In the genomic region with DNA sequence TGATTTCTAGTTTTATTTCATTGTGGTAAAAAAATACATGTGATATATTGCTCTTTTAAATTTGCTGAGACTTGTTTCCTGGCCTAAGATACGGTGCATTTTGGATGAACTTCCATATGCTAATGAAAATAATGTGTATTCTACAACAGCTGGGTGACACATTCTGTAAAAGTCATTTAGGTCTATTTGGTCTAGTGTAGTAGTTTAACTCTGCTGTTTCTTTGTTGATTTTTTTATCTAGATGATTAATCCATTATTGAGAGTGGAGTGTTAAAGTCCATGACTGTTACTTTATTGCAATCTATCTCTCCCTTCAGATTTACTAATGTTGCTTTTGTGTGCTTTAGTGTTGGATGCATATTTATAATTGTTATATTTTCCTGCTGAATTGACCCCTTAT, we compare ENCODE assay signal across 2 cellular contexts.
TF ChIP-seq lines count a peak whose summit lies in the region.

No MANE protein-coding gene starts in this region.

TF ChIP-seq in GM23338, 12 proteins besides CTCF, POLR2A, EP300 and RAD21 (continued from another document):
- TF ChIP-seq, protein P1, sequence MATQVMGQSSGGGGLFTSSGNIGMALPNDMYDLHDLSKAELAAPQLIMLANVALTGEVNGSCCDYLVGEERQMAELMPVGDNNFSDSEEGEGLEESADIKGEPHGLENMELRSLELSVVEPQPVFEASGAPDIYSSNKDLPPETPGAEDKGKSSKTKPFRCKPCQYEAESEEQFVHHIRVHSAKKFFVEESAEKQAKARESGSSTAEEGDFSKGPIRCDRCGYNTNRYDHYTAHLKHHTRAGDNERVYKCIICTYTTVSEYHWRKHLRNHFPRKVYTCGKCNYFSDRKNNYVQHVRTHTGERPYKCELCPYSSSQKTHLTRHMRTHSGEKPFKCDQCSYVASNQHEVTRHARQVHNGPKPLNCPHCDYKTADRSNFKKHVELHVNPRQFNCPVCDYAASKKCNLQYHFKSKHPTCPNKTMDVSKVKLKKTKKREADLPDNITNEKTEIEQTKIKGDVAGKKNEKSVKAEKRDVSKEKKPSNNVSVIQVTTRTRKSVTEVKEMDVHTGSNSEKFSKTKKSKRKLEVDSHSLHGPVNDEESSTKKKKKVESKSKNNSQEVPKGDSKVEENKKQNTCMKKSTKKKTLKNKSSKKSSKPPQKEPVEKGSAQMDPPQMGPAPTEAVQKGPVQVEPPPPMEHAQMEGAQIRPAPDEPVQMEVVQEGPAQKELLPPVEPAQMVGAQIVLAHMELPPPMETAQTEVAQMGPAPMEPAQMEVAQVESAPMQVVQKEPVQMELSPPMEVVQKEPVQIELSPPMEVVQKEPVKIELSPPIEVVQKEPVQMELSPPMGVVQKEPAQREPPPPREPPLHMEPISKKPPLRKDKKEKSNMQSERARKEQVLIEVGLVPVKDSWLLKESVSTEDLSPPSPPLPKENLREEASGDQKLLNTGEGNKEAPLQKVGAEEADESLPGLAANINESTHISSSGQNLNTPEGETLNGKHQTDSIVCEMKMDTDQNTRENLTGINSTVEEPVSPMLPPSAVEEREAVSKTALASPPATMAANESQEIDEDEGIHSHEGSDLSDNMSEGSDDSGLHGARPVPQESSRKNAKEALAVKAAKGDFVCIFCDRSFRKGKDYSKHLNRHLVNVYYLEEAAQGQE (IDR thresholded peaks at IDR 0.05; ENCODE audit: unreplicated experiment) = no peak
- TF ChIP-seq STAT1 (IDR thresholded peaks at IDR 0.05; ENCODE audit: unreplicated experiment) (no peak), ETS1 (IDR thresholded peaks at IDR 0.05) (no peak), ZNF114 (CRISPR knock-in tag; IDR thresholded peaks at IDR 0.05) (no peak), CREB1 (CRISPR knock-in tag; IDR thresholded peaks at IDR 0.05; ENCODE audit: low read depth) (no peak), EZH2 (IDR thresholded peaks at IDR 0.05; ENCODE audit: low read depth, unreplicated experiment) (no peak)
TF ChIP-seq in GM23338: peak in this region for 0.

TF ChIP-seq in WTC11, 78 proteins besides CTCF, POLR2A, EP300 and RAD21 (continued from another document):
- no peak for TF ChIP-seq PREB (CRISPR knock-in tag; IDR thresholded peaks at IDR 0.05; ENCODE audit: borderline replicate concordance)
- no peak for TF ChIP-seq PRDM15 (CRISPR knock-in tag; IDR thresholded peaks at IDR 0.05)
- TF ChIP-seq CBFB (CRISPR knock-in tag; IDR thresholded peaks at IDR 0.05; ENCODE audit: low read depth) = no peak
- TF ChIP-seq ATF2 (CRISPR knock-in tag; IDR thresholded peaks at IDR 0.05; ENCODE audit: borderline replicate concordance, low read depth) = no peak
- no peak for TF ChIP-seq TCF7 (CRISPR knock-in tag; IDR thresholded peaks at IDR 0.05; ENCODE audit: low read depth)
- no peak for TF ChIP-seq NFE2L1 (CRISPR knock-in tag; IDR thresholded peaks at IDR 0.05)
- TF ChIP-seq KAT7 (CRISPR knock-in tag; IDR thresholded peaks at IDR 0.05; ENCODE audit: borderline replicate concordance) = no peak
- TF ChIP-seq HMGA2 (CRISPR knock-in tag; IDR thresholded peaks at IDR 0.05) = no peak
- TF ChIP-seq EMX1 (CRISPR knock-in tag; IDR thresholded peaks at IDR 0.05) = no peak
